ENCODE assay signal across 1 cellular context in the genomic region with DNA sequence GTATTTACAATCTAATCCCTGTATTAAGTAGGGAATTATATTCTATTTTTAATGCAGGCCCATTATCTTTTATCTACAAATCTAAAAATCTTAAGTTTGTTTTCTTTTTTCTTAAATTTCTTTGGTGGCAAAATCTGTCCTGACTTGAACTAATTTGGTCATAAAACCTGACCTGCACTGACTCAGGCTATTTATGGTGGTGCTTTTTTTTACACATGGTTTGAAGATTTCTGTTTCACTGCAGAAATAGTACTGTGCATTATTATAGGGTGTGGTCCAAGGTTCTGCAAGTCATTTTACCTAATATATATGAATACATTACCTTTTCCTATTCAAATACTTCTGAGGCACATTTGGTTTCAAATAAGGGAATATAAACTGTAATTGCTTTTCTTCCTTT.
TF ChIP-seq lines count a peak whose summit lies in the region.

No MANE protein-coding gene starts in this region.

TF ChIP-seq in SK-N-SH, 30 proteins besides CTCF, POLR2A, EP300 and RAD21:
- TF ChIP-seq GATA2 (CRISPR knock-in tag; IDR thresholded peaks at IDR 0.05) (no peak), MEF2A (IDR thresholded peaks at IDR 0.05; ENCODE audit: borderline replicate concordance, low read depth) (no peak), JUND (IDR thresholded peaks at IDR 0.05) (no peak), MXI1 (IDR thresholded peaks at IDR 0.05; ENCODE audit: low read depth, low read length) (no peak), EZH2phosphoT487 (IDR thresholded peaks at IDR 0.05; ENCODE audit: borderline replicate concordance, low read depth) (no peak), IRF3 (IDR thresholded peaks at IDR 0.05; ENCODE audit: low read depth, low read length) (no peak)
